Comparison of ENCODE assay signal across 8 cellular contexts in the genomic region with DNA sequence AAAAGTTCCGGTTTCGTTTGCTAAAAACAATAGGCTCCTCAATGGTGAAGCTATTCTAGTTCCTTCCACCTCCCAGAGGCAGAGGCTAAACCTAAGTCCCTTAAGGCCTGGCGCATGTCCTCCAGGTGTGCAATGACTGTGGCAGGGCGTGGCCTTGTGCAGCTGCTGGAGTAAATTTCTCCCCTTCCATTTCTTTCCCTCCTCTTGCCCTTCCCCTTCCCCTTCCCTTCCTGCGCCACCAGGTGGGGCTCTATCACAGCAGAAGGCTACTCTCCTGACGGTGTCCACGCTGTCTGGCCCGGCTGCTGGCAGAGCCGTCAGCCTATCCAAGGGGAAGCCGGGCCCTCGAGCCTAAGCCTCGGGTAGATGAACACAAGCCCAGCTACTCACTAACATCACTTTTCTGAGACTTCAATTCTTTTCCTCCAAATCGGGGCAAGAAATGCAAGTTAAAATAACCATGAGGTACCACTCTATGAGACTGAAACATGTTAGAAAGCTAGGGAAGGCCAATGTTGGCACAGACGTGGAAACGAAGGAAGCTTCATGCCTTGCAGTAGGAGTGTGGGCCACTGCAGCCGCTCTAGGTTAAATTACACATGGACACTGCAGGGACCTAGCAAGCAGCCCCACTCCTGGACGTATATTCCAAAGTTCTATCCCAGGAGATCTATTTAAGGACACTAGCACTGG. TPM values are rescaled to one million over a fixed set of nuclear protein-coding genes. Genes with fewer than 3 reads are reported as not detected.
DNase-seq lines count a peak whose midpoint lies in the region; ATAC-seq and TF ChIP-seq lines count a peak whose summit lies in the region.

No MANE protein-coding gene starts in this region.

- intact Hi-C loops in Right ventricle myocardium superior (cut with DNase I) = loop anchor here (5.0 to 10.0 kb wide), 2 partner anchors 187 to 514 kb away; no protein-coding TSS in a partner anchor

- no peak overlapping the region for H3K4me3 Mint-ChIP-seq in HFFc6
- H3K4me3 Mint-ChIP-seq in activated naive CD8-positive, alpha-beta T cell treated with anti-CD3 and anti-CD28 coated beads for 36 hours = no peak overlapping the region

- no peak overlapping the region for H3K27ac Mint-ChIP-seq in HFFc6
- no peak overlapping the region for H3K27ac Mint-ChIP-seq in activated naive CD8-positive, alpha-beta T cell treated with anti-CD3 and anti-CD28 coated beads for 36 hours

- peaks cover 15% of the 10 kb centered on the region for H3K9me3 Mint-ChIP-seq in HFFc6
- H3K9me3 Mint-ChIP-seq in activated naive CD8-positive, alpha-beta T cell treated with anti-CD3 and anti-CD28 coated beads for 36 hours = no peaks in the 10 kb centered on the region

- peak; percentile 100 for ATAC-seq in Right ventricle myocardium superior (ENCODE audit: poor library complexity)

- DNase-seq in HFFc6 = peak; percentile 33
- peak; percentile 52 for DNase-seq in MV-4-11 (lab: John Stamatoyannopoulos, UW)
- DNase-seq in SKM-1 treated with dmso at 0.1 percent for 144 hours (lab: John Stamatoyannopoulos, UW; ENCODE audit: unreplicated experiment) = peak; percentile 71
- peak; percentile 67 for DNase-seq in activated naive CD8-positive, alpha-beta T cell treated with anti-CD3 and anti-CD28 coated beads for 36 hours
- peak; percentile 90 for DNase-seq in Right ventricle myocardium superior
- DNase-seq in pulmonary artery endothelial cell (ENCODE audit: low read depth, low spot score) = peak; percentile 41
- DNase-seq in NCI-H345 treated with DMSO at 0.1 percent for 48 hours (lab: John Stamatoyannopoulos, UW; ENCODE audit: unreplicated experiment) = no peak

- 0 out of 2 replicates have a peak, but pooled peaks cover 5% of the 10 kb centered on the region for H3K36me3 Mint-ChIP-seq in HFFc6 (ENCODE audit: low read depth)
- H3K36me3 Mint-ChIP-seq in activated naive CD8-positive, alpha-beta T cell treated with anti-CD3 and anti-CD28 coated beads for 36 hours = no peaks in the 10 kb centered on the region

- peaks cover 2% of the 10 kb centered on the region for H3K27me3 Mint-ChIP-seq in HFFc6 (ENCODE audit: insufficient read depth)
- H3K27me3 Mint-ChIP-seq in activated naive CD8-positive, alpha-beta T cell treated with anti-CD3 and anti-CD28 coated beads for 36 hours = peaks cover 3% of the 10 kb centered on the region

- peak; percentile 83 for TF ChIP-seq CTCF in GM12872 (IDR thresholded peaks at IDR 0.05; ENCODE audit: insufficient read depth, low read depth, low read length)
- TF ChIP-seq CTCF in HFFc6 (IDR thresholded peaks at IDR 0.05) = peak; percentile 80

- no peaks in the 10 kb centered on the region for H3K4me1 Mint-ChIP-seq in HFFc6 (ENCODE audit: low read depth)
- peaks cover 2% of the 10 kb centered on the region for H3K4me1 Mint-ChIP-seq in activated naive CD8-positive, alpha-beta T cell treated with anti-CD3 and anti-CD28 coated beads for 36 hours

RNA-seq across cellular contexts. Expression of gene C16orf78, which starts 34.4 kb away (rescaled TPM):
- total RNA-seq in HFFc6 (2021; fragmentation: NEBNext Ultra II Directional; extraction: Animal tissue kit (Norgen Biotek cat#: 25700)) = not detected
- not detected for total RNA-seq in activated naive CD8-positive, alpha-beta T cell treated with anti-CD3 and anti-CD28 coated beads for 36 hours
- total RNA-seq in Right ventricle myocardium superior = not detected
- total RNA-seq in pulmonary artery endothelial cell = not detected in 2 replicates
